11 cellular contexts compared by ENCODE assay signal in the genomic region with DNA sequence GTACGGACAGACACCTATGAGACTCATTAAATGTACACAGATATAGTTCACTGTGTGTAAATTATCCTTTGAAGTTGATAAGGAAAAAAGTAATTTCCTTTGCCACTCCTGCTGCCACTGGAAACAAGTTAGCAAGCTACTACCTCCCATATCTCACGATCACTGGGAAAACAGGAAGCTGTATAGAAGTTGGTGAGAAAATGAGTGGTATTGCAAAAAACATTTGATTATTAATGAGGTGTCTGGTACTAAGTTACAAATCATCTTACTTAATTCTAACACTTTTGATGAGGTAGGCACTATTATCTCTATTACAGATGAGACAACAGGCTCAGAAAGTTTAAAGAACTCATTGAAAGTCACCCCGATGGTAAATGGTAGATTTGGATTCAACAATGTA.
DNase-seq lines count a peak whose midpoint lies in the region; ATAC-seq and TF ChIP-seq lines count a peak whose summit lies in the region.
"Had no signal": no experiment of that assay in that cellular context is flagged by ENCODE, and none has a peak within 500 bp of the region (broad histone marks: within the 10 kb centered on the region; RNA-seq: fewer than 3 reads in every experiment).

No MANE protein-coding gene starts in this region.

- ATAC-seq in activated naive CD8-positive, alpha-beta T cell treated with anti-CD3 and anti-CD28 coated beads, Interleukin-2, amount 10 ng/mL, durations not matched to agents 7 days and 5 days (ENCODE audit: low read depth) = no peak
- ATAC-seq: activated T-helper 17 cell treated with anti-CD3 and anti-CD28 coated beads, Interleukin-2, amount 50 U/mL, for 72 hours had no signal

- no peak for TF ChIP-seq EP300 in tibial nerve (IDR thresholded peaks at IDR 0.05)

- WGBS in tibial nerve, 2 donors = 52 to 54% methylated on average over 3 of the region's 3 CpGs

- peaks cover 17% of the 10 kb centered on the region for H3K36me3 Mint-ChIP-seq in activated naive CD8-positive, alpha-beta T cell treated with anti-CD3 and anti-CD28 coated beads, Interleukin-2, amount 10 ng/mL, durations not matched to agents 7 days and 5 days
- H3K36me3 Mint-ChIP-seq in activated naive CD8-positive, alpha-beta T cell treated with anti-CD3 and anti-CD28 coated beads for 36 hours = no peaks in the 10 kb centered on the region
- no peaks in the 10 kb centered on the region for H3K36me3 Mint-ChIP-seq in glutamatergic neuron (ENCODE audit: unreplicated experiment)

- H3K27me3 ChIP-seq in ascending aorta = no peaks in the 10 kb centered on the region
- no peaks in the 10 kb centered on the region for H3K27me3 ChIP-seq in muscle layer of colon (ENCODE audit: control insufficient read depth in 1 of 2, insufficient read depth in 2 of 2, low read length in 2 of 2)
- H3K27me3 ChIP-seq in tibial nerve = no peaks in the 10 kb centered on the region
- no peaks in the 10 kb centered on the region for H3K27me3 ChIP-seq in H7 (ENCODE audit: control insufficient read depth, insufficient read depth, low read length)

- peaks cover 17% of the 10 kb centered on the region for H3K27me3 Mint-ChIP-seq in activated naive CD8-positive, alpha-beta T cell treated with anti-CD3 and anti-CD28 coated beads, Interleukin-2, amount 10 ng/mL, durations not matched to agents 7 days and 5 days
- peaks cover 4% of the 10 kb centered on the region for H3K27me3 Mint-ChIP-seq in activated naive CD8-positive, alpha-beta T cell treated with anti-CD3 and anti-CD28 coated beads for 36 hours
- H3K27me3 Mint-ChIP-seq in glutamatergic neuron (ENCODE audit: unreplicated experiment) = peaks cover 7% of the 10 kb centered on the region
- H3K27me3 Mint-ChIP-seq: activated T-helper 17 cell treated with anti-CD3 and anti-CD28 coated beads, Interleukin-2, amount 50 U/mL, for 72 hours had no signal

- peak overlapping the region; percentile 58 to 61 for H3K27ac ChIP-seq in ascending aorta
- peak overlapping the region; percentile 47 for H3K27ac ChIP-seq in muscle layer of colon (ENCODE audit: low read depth, low read length)
- peak overlapping the region in 3 of 4 donors; percentile 58 to 89 (median 78) for H3K27ac ChIP-seq in tibial nerve

- no peak for DNase-seq in activated naive CD8-positive, alpha-beta T cell treated with anti-CD3 and anti-CD28 coated beads, Interleukin-2, amount 10 ng/mL, durations not matched to agents 7 days and 5 days
- DNase-seq in activated naive CD8-positive, alpha-beta T cell treated with anti-CD3 and anti-CD28 coated beads for 36 hours = no peak
- DNase-seq in ascending aorta (ENCODE audit: low spot score in 2 of 2) = no peak
- no peak for DNase-seq in tibial nerve (ENCODE audit: low spot score in 2 of 2)
- no peak for DNase-seq in NCI-H1694 (lab: John Stamatoyannopoulos, UW)
- DNase-seq in glutamatergic neuron = no peak
- DNase-seq in H7 = no peak
- DNase-seq: central memory CD4-positive, alpha-beta T cell; MV-4-11 had no signal

- TF ChIP-seq CTCF in ascending aorta (IDR thresholded peaks at IDR 0.05) (no peak), tibial nerve (IDR thresholded peaks at IDR 0.05) (no peak), glutamatergic neuron (IDR thresholded peaks at IDR 0.05; ENCODE audit: partially characterized antibody, unreplicated experiment) (no peak)

- intact Hi-C loops in ascending aorta (cut with DNase I) = no loop called here

- POLR2A ChIA-PET in activated naive CD8-positive, alpha-beta T cell treated with anti-CD3 and anti-CD28 coated beads, Interleukin-2, amount 10 ng/mL, durations not matched to agents 7 days and 5 days (lab: Charles Lee) = no interaction called here

- no peak overlapping the region for H3K9ac ChIP-seq in muscle layer of colon (ENCODE audit: low read length)

- TF ChIP-seq POLR2A in tibial nerve (IDR thresholded peaks at IDR 0.05) = no peak

- H3K27ac Mint-ChIP-seq in activated naive CD8-positive, alpha-beta T cell treated with anti-CD3 and anti-CD28 coated beads, Interleukin-2, amount 10 ng/mL, durations not matched to agents 7 days and 5 days = peak overlapping the region; percentile 37
- H3K27ac Mint-ChIP-seq in activated naive CD8-positive, alpha-beta T cell treated with anti-CD3 and anti-CD28 coated beads for 36 hours = no peak overlapping the region
- no peak overlapping the region for H3K27ac Mint-ChIP-seq in glutamatergic neuron (ENCODE audit: unreplicated experiment)
- H3K27ac Mint-ChIP-seq: activated T-helper 17 cell treated with anti-CD3 and anti-CD28 coated beads, Interleukin-2, amount 50 U/mL, for 72 hours had no signal

- H3K4me3 Mint-ChIP-seq in activated naive CD8-positive, alpha-beta T cell treated with anti-CD3 and anti-CD28 coated beads, Interleukin-2, amount 10 ng/mL, durations not matched to agents 7 days and 5 days = no peak overlapping the region
- H3K4me3 Mint-ChIP-seq in activated naive CD8-positive, alpha-beta T cell treated with anti-CD3 and anti-CD28 coated beads for 36 hours = no peak overlapping the region
- H3K4me3 Mint-ChIP-seq in glutamatergic neuron (ENCODE audit: unreplicated experiment) = no peak overlapping the region

- H3K9me3 ChIP-seq in ascending aorta = no peaks in the 10 kb centered on the region
- H3K9me3 ChIP-seq in muscle layer of colon (ENCODE audit: low read length) = no peaks in the 10 kb centered on the region
- no peaks in the 10 kb centered on the region for H3K9me3 ChIP-seq in tibial nerve

- H3K9me3 Mint-ChIP-seq in activated naive CD8-positive, alpha-beta T cell treated with anti-CD3 and anti-CD28 coated beads, Interleukin-2, amount 10 ng/mL, durations not matched to agents 7 days and 5 days = peaks cover 3% of the 10 kb centered on the region
- H3K9me3 Mint-ChIP-seq in activated naive CD8-positive, alpha-beta T cell treated with anti-CD3 and anti-CD28 coated beads for 36 hours = no peaks in the 10 kb centered on the region
- H3K9me3 Mint-ChIP-seq in glutamatergic neuron (ENCODE audit: unreplicated experiment) = no peaks in the 10 kb centered on the region
- H3K9me3 Mint-ChIP-seq: activated T-helper 17 cell treated with anti-CD3 and anti-CD28 coated beads, Interleukin-2, amount 50 U/mL, for 72 hours had no signal

- H3K4me1 ChIP-seq in ascending aorta (peaks cover 5 to 54% of the 10 kb centered on the region in 2 donors), muscle layer of colon (ENCODE audit: insufficient read depth, low read length) (peaks cover 38% of the 10 kb centered on the region), tibial nerve (peaks cover 0 to 94% (median 47%) of the 10 kb centered on the region in 4 donors)

- H3K4me1 Mint-ChIP-seq in activated naive CD8-positive, alpha-beta T cell treated with anti-CD3 and anti-CD28 coated beads, Interleukin-2, amount 10 ng/mL, durations not matched to agents 7 days and 5 days = peaks cover 19% of the 10 kb centered on the region
- H3K4me1 Mint-ChIP-seq in activated naive CD8-positive, alpha-beta T cell treated with anti-CD3 and anti-CD28 coated beads for 36 hours = peaks cover 16% of the 10 kb centered on the region
- peaks cover 38% of the 10 kb centered on the region for H3K4me1 Mint-ChIP-seq in glutamatergic neuron (ENCODE audit: low read depth, unreplicated experiment)

- peak overlapping the region in 1 of 2 donors; percentile 39 for H3K4me3 ChIP-seq in ascending aorta
- H3K4me3 ChIP-seq in muscle layer of colon (ENCODE audit: low read depth in 1 of 2, low read length in 2 of 2) = no peak overlapping the region
- H3K4me3 ChIP-seq in tibial nerve = no peak overlapping the region
- H3K4me3 ChIP-seq in H7 (ENCODE audit: insufficient read depth, low read depth, low read length) = no peak overlapping the region

- H3K36me3 ChIP-seq in ascending aorta = no peaks in the 10 kb centered on the region
- H3K36me3 ChIP-seq in muscle layer of colon (ENCODE audit: insufficient read depth, low read length) = no peaks in the 10 kb centered on the region
- H3K36me3 ChIP-seq in tibial nerve = no peaks in the 10 kb centered on the region
- H3K36me3 ChIP-seq in H7 (replicated peaks; ENCODE audit: control insufficient read depth, insufficient read depth, low read length) = no peaks in the 10 kb centered on the region
